ENCODE assay signal across 17 cellular contexts in genomic region chr3:10504161-10505049, GRCh38. TPM values are rescaled to one million over a fixed set of nuclear protein-coding genes. Genes with fewer than 3 reads are reported as not detected.
DNase-seq lines count a peak whose midpoint lies in the region; ATAC-seq and TF ChIP-seq lines count a peak whose summit lies in the region.
"Had no signal": no experiment of that assay in that cellular context is flagged by ENCODE, and none has a peak within 500 bp of the region (broad histone marks: within the 10 kb centered on the region; RNA-seq: fewer than 3 reads in every experiment).

No MANE protein-coding gene starts in this region.

- no peaks in the 10 kb centered on the region for H3K9me3 Mint-ChIP-seq in activated naive CD4-positive, alpha-beta T cell treated with anti-CD3 and anti-CD28 coated beads, Interleukin-2, amount 50 U/mL, for 24 hours
- no peaks in the 10 kb centered on the region for H3K9me3 Mint-ChIP-seq in WTC11
- H3K9me3 Mint-ChIP-seq: activated CD4-positive, alpha-beta memory T cell treated with anti-CD3 and anti-CD28 coated beads for 36 hours had no signal

- no peaks in the 10 kb centered on the region for H3K36me3 ChIP-seq in tibial nerve
- H3K36me3 ChIP-seq: esophagus squamous epithelium, heart right ventricle, SJCRH30, thyroid gland had no signal

- H3K27me3 Mint-ChIP-seq in activated naive CD4-positive, alpha-beta T cell treated with anti-CD3 and anti-CD28 coated beads, Interleukin-2, amount 50 U/mL, for 24 hours: peaks cover 7% of the 10 kb centered on the region
- H3K27me3 Mint-ChIP-seq in WTC11 (ENCODE audit: low read depth): peaks cover 7% of the 10 kb centered on the region

- WGBS in tibial nerve, 2 donors: 63 to 67% methylated on average over 14 to 18 of the region's 25 CpGs

- no peak overlapping the region for H3K27ac Mint-ChIP-seq in activated naive CD4-positive, alpha-beta T cell treated with anti-CD3 and anti-CD28 coated beads, Interleukin-2, amount 50 U/mL, for 24 hours
- H3K27ac Mint-ChIP-seq in WTC11: no peak overlapping the region
- H3K27ac Mint-ChIP-seq: activated CD4-positive, alpha-beta memory T cell treated with anti-CD3 and anti-CD28 coated beads for 36 hours had no signal

- peaks cover 0 to 35% of the 10 kb centered on the region in 2 donors for H3K27me3 ChIP-seq in tibial nerve
- H3K27me3 ChIP-seq: thyroid gland had no signal

- no peak for TF ChIP-seq EP300 in tibial nerve (IDR thresholded peaks at IDR 0.05)

- H3K9me3 ChIP-seq in tibial nerve: no peaks in the 10 kb centered on the region
- H3K9me3 ChIP-seq: esophagus squamous epithelium, heart right ventricle, SJCRH30, thyroid gland had no signal

- H3K27ac ChIP-seq in tibial nerve: peak overlapping the region in 1 of 4 donors; percentile 66
- H3K27ac ChIP-seq: esophagus squamous epithelium, heart right ventricle, SJCRH30, thyroid gland had no signal

- TF ChIP-seq POLR2A in tibial nerve (IDR thresholded peaks at IDR 0.05): no peak

- POLR2A ChIA-PET in WTC11 (lab: Charles Lee): no interaction called here

- H3K4me1 Mint-ChIP-seq in activated naive CD4-positive, alpha-beta T cell treated with anti-CD3 and anti-CD28 coated beads, Interleukin-2, amount 50 U/mL, for 24 hours: no peaks in the 10 kb centered on the region
- peaks cover 4% of the 10 kb centered on the region for H3K4me1 Mint-ChIP-seq in WTC11

- peaks cover 0 to 23% (median 5%) of the 10 kb centered on the region in 4 donors for H3K4me1 ChIP-seq in tibial nerve
- H3K4me1 ChIP-seq: SJCRH30 had no signal

- CTCF ChIA-PET in WTC11 (lab: Charles Lee): interaction anchor here (1.2 to 1.3 kb wide), 2 partner anchors 202 to 234 kb away, joined by 3 to 4 read pairs; no protein-coding TSS in a partner anchor

- no peak for DNase-seq in activated naive CD4-positive, alpha-beta T cell treated with Interleukin-2 at 50 U/mL for 16 hours
- DNase-seq in WTC11 (ENCODE audit: low spot score) (no peak), left lobe of liver (ENCODE audit: low spot score) (no peak), tibial nerve (ENCODE audit: low spot score in 2 of 2) (no peak), NCI-H345 (lab: John Stamatoyannopoulos, UW) (no peak), NCI-H1694 treated with DMSO at 0.1 percent for 48 hours (lab: John Stamatoyannopoulos, UW) (no peak)
- DNase-seq: activated effector memory CD4-positive, alpha-beta T cell treated with Interleukin-2 at 50 U/mL for 16 hours; aorta; dermis blood vessel endothelial cell; esophagus squamous epithelium; heart right ventricle; left colon; SJCRH30; thyroid gland had no signal

- peak overlapping the region in 3 of 4 donors; percentile 28 to 52 (median 46) for H3K4me3 ChIP-seq in tibial nerve
- H3K4me3 ChIP-seq: SJCRH30 had no signal

- ATAC-seq in WTC11 (no peak), left lobe of liver (peak; percentile 0), HG02588 (IDR thresholded peaks at IDR 0.05; ENCODE audit: unreplicated experiment) (no peak)
- ATAC-seq: left colon had no signal

- no peaks in the 10 kb centered on the region for H3K36me3 Mint-ChIP-seq in activated naive CD4-positive, alpha-beta T cell treated with anti-CD3 and anti-CD28 coated beads, Interleukin-2, amount 50 U/mL, for 24 hours
- no peaks in the 10 kb centered on the region for H3K36me3 Mint-ChIP-seq in WTC11
- H3K36me3 Mint-ChIP-seq: activated CD4-positive, alpha-beta memory T cell treated with anti-CD3 and anti-CD28 coated beads for 36 hours had no signal

- TF ChIP-seq CTCF in WTC11 (IDR thresholded peaks at IDR 0.05): no peak
- TF ChIP-seq CTCF in tibial nerve (IDR thresholded peaks at IDR 0.05): no peak

- H3K4me3 Mint-ChIP-seq in activated naive CD4-positive, alpha-beta T cell treated with anti-CD3 and anti-CD28 coated beads, Interleukin-2, amount 50 U/mL, for 24 hours: peak overlapping the region; percentile 42
- peak overlapping the region; percentile 61 for H3K4me3 Mint-ChIP-seq in WTC11
- H3K4me3 Mint-ChIP-seq: activated CD4-positive, alpha-beta memory T cell treated with anti-CD3 and anti-CD28 coated beads for 36 hours had no signal

TF ChIP-seq in WTC11, 78 proteins besides CTCF, POLR2A, EP300 and RAD21:
- TF ChIP-seq NFYB (CRISPR knock-in tag; conservative IDR thresholded peaks at IDR 0.05; ENCODE audit: low read depth) (no peak), E2F1 (CRISPR knock-in tag; IDR thresholded peaks at IDR 0.05) (no peak), NR3C1 (CRISPR knock-in tag; conservative IDR thresholded peaks at IDR 0.05; ENCODE audit: low read depth) (no peak), STAT6 (CRISPR knock-in tag; conservative IDR thresholded peaks at IDR 0.05; ENCODE audit: low read depth) (no peak), IRF2 (CRISPR knock-in tag; IDR thresholded peaks at IDR 0.05; ENCODE audit: borderline replicate concordance, low read depth) (no peak), NFATC4 (CRISPR knock-in tag; IDR thresholded peaks at IDR 0.05) (no peak), IRF1 (CRISPR knock-in tag; IDR thresholded peaks at IDR 0.05) (no peak), MAX (CRISPR knock-in tag; IDR thresholded peaks at IDR 0.05) (no peak)

RNA-seq across cellular contexts. Expression of gene ATP2B2, which starts 1.0 kb away (rescaled TPM):
- total RNA-seq in WTC11 (2021) (0.48 to 0.62 TPM (median 0.57 TPM) in 3 replicates), left lobe of liver (37.9 TPM), tibial nerve (1 to 10 TPM in 2 of 4 donors, under 1 TPM in 2; 0.42 to 2.0 (median 1.1) TPM)
- total RNA-seq: dermis blood vessel endothelial cell, SJCRH30 had no signal

Comparison
In these comparisons a context has a peak if more than half of its experiments do, and no peak if none do; other contexts are left out.
1. RNA of gene ATP2B2, which starts 1.0 kb away (total RNA-seq): 37.9 TPM in left lobe of liver (single experiment); 0.42 to 2.0 TPM in tibial nerve and 0.48 to 0.62 TPM in WTC11; every median in the first group is over 10 times any median in the second.